ENCODE assay signal across 11 cellular contexts in genomic region chrX:72120798-72121197, GRCh38. TPM values are rescaled to one million over a fixed set of nuclear protein-coding genes. Genes with fewer than 3 reads are reported as not detected.
DNase-seq lines count a peak whose midpoint lies in the region; ATAC-seq and TF ChIP-seq lines count a peak whose summit lies in the region.
"Had no signal": no experiment of that assay in that cellular context is flagged by ENCODE, and none has a peak within 500 bp of the region (broad histone marks: within the 10 kb centered on the region; RNA-seq: fewer than 3 reads in every experiment).

No MANE protein-coding gene starts in this region.

- H3K27me3 Mint-ChIP-seq in HFFc6 (ENCODE audit: insufficient read depth) = peaks cover 29% of the 10 kb centered on the region

- CTCF ChIA-PET in PC-3 (lab: Charles Lee) = interaction anchor here (0.6 kb wide), 1 partner anchor 99 kb away, joined by 4 read pairs; no protein-coding TSS in a partner anchor

- TF ChIP-seq CTCF in PC-3 (conservative IDR thresholded peaks at IDR 0.05; ENCODE audit: low read depth, low read length) = no peak
- no peak for TF ChIP-seq CTCF in fibroblast of lung (conservative IDR thresholded peaks at IDR 0.05 in 1 of 2, IDR thresholded peaks at IDR 0.05 in 1 of 2; ENCODE audit: low read depth in 1 of 2, low read length in 2 of 2)
- TF ChIP-seq CTCF in parathyroid adenoma (IDR thresholded peaks at IDR 0.05) = no peak
- no peak for TF ChIP-seq CTCF in HFFc6 (IDR thresholded peaks at IDR 0.05)

- H3K4me3 Mint-ChIP-seq in HFFc6 = no peak overlapping the region

- BruUV-seq in PC-3 (replicated peaks; lab: Mats Ljungman, UMichigan) = no TSS peak

- H3K27ac ChIP-seq in PC-3 (ENCODE audit: low read length) = peak overlapping the region; percentile 53
- peak overlapping the region; percentile 72 for H3K27ac ChIP-seq in fibroblast of lung (ENCODE audit: insufficient read depth, low read length)
- peak overlapping the region; percentile 94 for H3K27ac ChIP-seq in parathyroid adenoma
- H3K27ac ChIP-seq: PC-9, VCaP had no signal

- POLR2A ChIA-PET in PC-3 (lab: Charles Lee; ENCODE audit: unreplicated experiment) = no interaction called here

- H4K20me1 ChIP-seq in PC-3 (ENCODE audit: low read length) (no peaks in the 10 kb centered on the region), fibroblast of lung (ENCODE audit: control insufficient read depth, extremely low read depth, insufficient read depth, low read length) (no peaks in the 10 kb centered on the region)

- no peaks in the 10 kb centered on the region for H3F3A ChIP-seq in PC-3 (ENCODE audit: low read length, unreplicated experiment)

- H3K36me3 ChIP-seq in PC-3 (ENCODE audit: low read depth, low read length) (no peaks in the 10 kb centered on the region), fibroblast of lung (ENCODE audit: control insufficient read depth, insufficient read depth, low read length) (no peaks in the 10 kb centered on the region), parathyroid adenoma (ENCODE audit: control insufficient read depth, insufficient read depth, low read length) (no peaks in the 10 kb centered on the region)

- H3K9me3 ChIP-seq in PC-3 (ENCODE audit: low read length) (no peaks in the 10 kb centered on the region), fibroblast of lung (ENCODE audit: control insufficient read depth, insufficient read depth, low read depth, low read length) (no peaks in the 10 kb centered on the region), parathyroid adenoma (ENCODE audit: control insufficient read depth, low read length) (no peaks in the 10 kb centered on the region)

- H3K9ac ChIP-seq in PC-3 (ENCODE audit: low read length) (peak overlapping the region; percentile 27; the same call in 1 of the 2 replicates), fibroblast of lung (ENCODE audit: insufficient read depth, low read length) (no peak overlapping the region), parathyroid adenoma (no peak overlapping the region)

- H3K27me3 ChIP-seq in PC-3 (ENCODE audit: low read length) (no peaks in the 10 kb centered on the region), fibroblast of lung (ENCODE audit: control insufficient read depth, insufficient read depth, low read length) (no peaks in the 10 kb centered on the region), parathyroid adenoma (ENCODE audit: control insufficient read depth, insufficient read depth, low read length) (no peaks in the 10 kb centered on the region)

- H3K4me3 ChIP-seq in PC-3 (ENCODE audit: low read length) = no peak overlapping the region
- H3K4me3 ChIP-seq in fibroblast of lung (replicated peaks in 1 of 4; ENCODE audit: control extremely low read depth in 1 of 4, insufficient read depth in 1 of 4, low read depth in 3 of 4, low read length in 4 of 4) = no peak overlapping the region
- H3K4me3 ChIP-seq in parathyroid adenoma (ENCODE audit: low read depth, low read length) = no peak overlapping the region
- H3K4me3 ChIP-seq: PC-9 had no signal

- peaks cover 11% of the 10 kb centered on the region for H3K4me1 Mint-ChIP-seq in HFFc6 (ENCODE audit: low read depth)

- H3K9me3 Mint-ChIP-seq in HFFc6 = no peaks in the 10 kb centered on the region

- no peaks in the 10 kb centered on the region for H3K36me3 Mint-ChIP-seq in HFFc6 (ENCODE audit: low read depth)

- no peaks in the 10 kb centered on the region for H3K9me2 ChIP-seq in PC-3 (replicated peaks; ENCODE audit: low read length)

- no peak overlapping the region for H2AFZ ChIP-seq in PC-3 (ENCODE audit: low read length)
- no peak overlapping the region for H2AFZ ChIP-seq in fibroblast of lung (ENCODE audit: low read length)
- peak overlapping the region; percentile 45 for H2AFZ ChIP-seq in parathyroid adenoma
- H2AFZ ChIP-seq: PC-9 had no signal

- intact Hi-C loops in PC-3 (cut with micrococcal nuclease) = no loop called here

- H3K4me1 ChIP-seq in PC-3 (ENCODE audit: insufficient read depth, low read length) (peaks cover 18% of the 10 kb centered on the region), fibroblast of lung (ENCODE audit: control insufficient read depth, extremely low read depth, insufficient read depth, low read length) (peaks cover 16% of the 10 kb centered on the region), parathyroid adenoma (peaks cover 46% of the 10 kb centered on the region)

- DNase-seq in DMS79 treated with DMSO at 0.1 percent for 48 hours (lab: John Stamatoyannopoulos, UW) (peak; percentile 58), PC-3 (peak; percentile 40), fibroblast of lung (ENCODE audit: low read depth in 2 of 2) (no peak), HFFc6 (no peak), activated gamma-delta T cell treated with Interleukin-2 at 50 U/mL for 16 hours (no peak), NCI-H82 treated with DMSO at 0.1 percent for 48 hours (lab: John Stamatoyannopoulos, UW; ENCODE audit: unreplicated experiment) (no peak)
- no peak for DNase-seq in stimulated activated CD4-positive, alpha-beta T cell treated with anti-CD3 and anti-CD28 coated beads, Interleukin-4, amount 100 ng/mL, for 24 hours
- DNase-seq: GOT3, PC-9 had no signal

- peak; percentile 7; the same call in 1 of the 2 replicates for ATAC-seq in PC-3

- no peak overlapping the region for H3K27ac Mint-ChIP-seq in HFFc6

- no peaks in the 10 kb centered on the region for H3K79me2 ChIP-seq in PC-3 (ENCODE audit: low read length)
- no peaks in the 10 kb centered on the region for H3K79me2 ChIP-seq in fibroblast of lung (ENCODE audit: control insufficient read depth, insufficient read depth, low read length)
- no peaks in the 10 kb centered on the region for H3K79me2 ChIP-seq in parathyroid adenoma

- H3K4me2 ChIP-seq in PC-3 (ENCODE audit: low read length) (peak overlapping the region; percentile 61), fibroblast of lung (ENCODE audit: extremely low read depth, insufficient read depth, low read length) (peak overlapping the region; percentile 13), parathyroid adenoma (ENCODE audit: low read length) (no peak overlapping the region)
- H3K4me2 ChIP-seq: PC-9 had no signal

RNA-seq across cellular contexts. Expression of gene RTL5, which starts 10.9 kb away (rescaled TPM):
- 0.23 and 0.40 TPM in 2 replicates for total RNA-seq in PC-3 (2014; rRNA removed)
- 2.8 and 4.5 TPM in 2 replicates for total RNA-seq in fibroblast of lung
- 4.2 and 6.9 TPM in 2 replicates for polyA plus RNA-seq in fibroblast of lung
- 8.5 and 12.0 TPM in 2 replicates for polyA plus RNA-seq in fibroblast of lung (2012)
- polyA minus RNA-seq in fibroblast of lung (ENCODE audit: low replicate concordance) = 17.0 and 26.7 TPM in 2 replicates
- total RNA-seq in HFFc6 (2021; fragmentation: NEBNext Ultra II Directional; extraction: Animal tissue kit (Norgen Biotek cat#: 25700)) = 1 to 10 TPM; 1.5 to 2.0 (median 1.9) TPM
- total RNA-seq: PC-9 had no signal

Comparison
In these comparisons a context has a peak if more than half of its experiments do, and no peak if none do; other contexts are left out.
1. DNase-seq: peak in DMS79 treated with DMSO at 0.1 percent for 48 hours (single experiment) and PC-3 (single experiment); none in fibroblast of lung (0 of 2), stimulated activated CD4-positive, alpha-beta T cell treated with anti-CD3 and anti-CD28 coated beads, Interleukin-4, amount 100 ng/mL, for 24 hours (single experiment), HFFc6 (single experiment), activated gamma-delta T cell treated with Interleukin-2 at 50 U/mL for 16 hours (single experiment) and NCI-H82 treated with DMSO at 0.1 percent for 48 hours (single experiment).
2. Peak in every context shown above with its lines, with median percentiles within 50 percentile points of each other: H3K27ac ChIP-seq.